ENCODE assay signal across 8 cellular contexts in the genomic region with DNA sequence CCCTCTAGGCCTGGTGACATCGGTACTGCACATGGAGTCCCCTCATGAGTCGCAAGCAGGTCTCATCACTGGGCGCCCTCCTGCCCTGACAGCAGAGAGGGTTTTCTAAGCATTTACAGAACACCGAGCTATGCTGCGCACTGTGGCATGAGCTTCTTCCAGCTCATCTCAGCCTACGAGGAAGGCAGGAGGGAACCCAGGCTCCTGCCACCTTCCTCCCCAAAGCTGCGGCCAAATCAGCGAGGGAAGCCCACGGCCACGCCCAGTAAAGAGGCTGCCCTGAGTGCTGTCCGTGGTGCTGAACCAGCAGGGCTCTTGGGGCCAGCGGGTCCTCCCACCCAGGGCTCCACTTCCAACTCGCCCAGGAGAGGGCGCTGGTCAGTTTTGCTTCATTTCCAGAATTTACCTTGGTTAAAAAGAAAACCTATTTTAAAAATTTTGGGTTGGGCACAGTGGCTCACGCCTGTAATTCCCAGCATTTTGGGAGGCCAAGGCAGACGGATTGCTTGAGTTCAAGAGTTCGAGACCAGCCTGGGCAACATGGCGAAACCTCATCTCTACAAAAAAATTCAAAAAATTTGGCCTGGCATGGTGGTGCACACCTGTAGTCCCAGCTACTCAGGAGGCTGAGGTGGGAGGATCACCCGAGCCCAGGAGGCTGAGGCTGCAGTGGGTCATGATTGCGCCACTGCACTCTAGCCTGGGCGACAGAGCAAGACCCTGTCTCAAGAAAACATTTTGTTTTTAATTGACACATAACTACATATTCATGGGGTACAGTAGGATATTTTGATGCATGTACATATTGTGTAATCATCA. TPM values are rescaled to one million over a fixed set of nuclear protein-coding genes. Genes with fewer than 3 reads are reported as not detected.
A peak's percentile ranks its signal among the peaks of the same experiment; 100 is the strongest.
DNase-seq lines count a peak whose midpoint lies in the region; ATAC-seq and TF ChIP-seq lines count a peak whose summit lies in the region.

No MANE protein-coding gene starts in this region.

- no peak overlapping the region for H3K4me3 Mint-ChIP-seq in neural progenitor cell

- 34 to 56% methylated on average over 13 to 20 of the region's 21 CpGs for WGBS in tibial nerve, 2 donors

- H3K4me2 ChIP-seq in OCI-LY3 (ENCODE audit: low read length) = no peak overlapping the region
- H3K4me2 ChIP-seq in neural progenitor cell = no peak overlapping the region

- H2AFZ ChIP-seq in OCI-LY3 (ENCODE audit: low read depth, low read length) (no peak overlapping the region), neural progenitor cell (replicated peaks) (no peak overlapping the region)

- H3K4me1 ChIP-seq in OCI-LY3 (ENCODE audit: low read length) (no peaks in the 10 kb centered on the region), neural progenitor cell (no peaks in the 10 kb centered on the region), tibial nerve (no peaks in the 10 kb centered on the region)

- no peaks in the 10 kb centered on the region for H3K27me3 Mint-ChIP-seq in neural progenitor cell (ENCODE audit: insufficient read depth, low read depth)

- H3K9me3 ChIP-seq in OCI-LY3 (ENCODE audit: insufficient read depth, low read length) (no peaks in the 10 kb centered on the region), neural progenitor cell (ENCODE audit: low read depth) (no peaks in the 10 kb centered on the region), tibial nerve (no peaks in the 10 kb centered on the region)

- peaks cover 74% of the 10 kb centered on the region for H4K20me1 ChIP-seq in OCI-LY3 (ENCODE audit: insufficient read depth, low read length)
- peaks cover 100% of the 10 kb centered on the region for H4K20me1 ChIP-seq in neural progenitor cell (ENCODE audit: low read depth)

- TF ChIP-seq CTCF in OCI-LY3 (IDR thresholded peaks at IDR 0.05; ENCODE audit: low read depth, low read length) = peak; percentile 88
- TF ChIP-seq CTCF in fibroblast of pulmonary artery (IDR thresholded peaks at IDR 0.05; ENCODE audit: low read length, missing control alignments) = peak; percentile 86
- peak; percentile 97 for TF ChIP-seq CTCF in neural progenitor cell (IDR thresholded peaks at IDR 0.05)
- peak; percentile 45 to 57 (median 52) for TF ChIP-seq CTCF in tibial nerve (IDR thresholded peaks at IDR 0.05)

- no peaks in the 10 kb centered on the region for H3K36me3 ChIP-seq in OCI-LY3 (replicated peaks; ENCODE audit: low read depth, low read length)
- no peaks in the 10 kb centered on the region for H3K36me3 ChIP-seq in neural progenitor cell
- no peaks in the 10 kb centered on the region for H3K36me3 ChIP-seq in tibial nerve

- peaks cover 13% of the 10 kb centered on the region; the same call in 1 of the 2 replicates for H3K79me2 ChIP-seq in OCI-LY3 (ENCODE audit: low read length)
- H3K79me2 ChIP-seq in neural progenitor cell (ENCODE audit: low read depth) = peaks cover 67% of the 10 kb centered on the region

- no peak for TF ChIP-seq POLR2A in tibial nerve (IDR thresholded peaks at IDR 0.05)

- TF ChIP-seq EP300 in tibial nerve (IDR thresholded peaks at IDR 0.05) = no peak

- H3K4me3 ChIP-seq in OCI-LY3 (ENCODE audit: low read length) (no peak overlapping the region), fibroblast of pulmonary artery (replicated peaks; ENCODE audit: low read depth, low read length) (no peak overlapping the region), neural progenitor cell (no peak overlapping the region), tibial nerve (no peak overlapping the region)

- H3K27ac Mint-ChIP-seq in neural progenitor cell = no peak overlapping the region

- H3K36me3 Mint-ChIP-seq in neural progenitor cell = peaks cover 11% of the 10 kb centered on the region

- no peak overlapping the region for H3K27ac ChIP-seq in OCI-LY3 (ENCODE audit: low read length)
- H3K27ac ChIP-seq in neural progenitor cell = no peak overlapping the region
- H3K27ac ChIP-seq in tibial nerve = no peak overlapping the region

- no peaks in the 10 kb centered on the region for H3K27me3 ChIP-seq in OCI-LY3 (ENCODE audit: low read depth, low read length)
- H3K27me3 ChIP-seq in neural progenitor cell = no peaks in the 10 kb centered on the region
- no peaks in the 10 kb centered on the region for H3K27me3 ChIP-seq in tibial nerve

- DNase-seq in AG08395 (ENCODE audit: low spot score) = peak; percentile 94
- DNase-seq in activated T-cell treated with anti-CD3 and anti-CD28 coated beads, Interleukin-2, amount 50 U/mL, for 1 hour = peak; percentile 37
- DNase-seq in fibroblast of pulmonary artery (ENCODE audit: low read depth) = peak; percentile 84
- peak; percentile 97 for DNase-seq in neural progenitor cell (ENCODE audit: low spot score)
- peak; percentile 30 to 67 for DNase-seq in tibial nerve (ENCODE audit: low spot score in 2 of 2)

- ATAC-seq in GM18907 (IDR thresholded peaks at IDR 0.05; ENCODE audit: unreplicated experiment) = peak; percentile 49
- ATAC-seq in GM21367 (IDR thresholded peaks at IDR 0.05; ENCODE audit: unreplicated experiment) = no peak

- H3K9ac ChIP-seq in OCI-LY3 (ENCODE audit: low read length) = no peak overlapping the region
- no peak overlapping the region for H3K9ac ChIP-seq in neural progenitor cell

- no peaks in the 10 kb centered on the region for H3K9me3 Mint-ChIP-seq in neural progenitor cell

- H3K4me1 Mint-ChIP-seq in neural progenitor cell = peaks cover 13% of the 10 kb centered on the region

- peaks cover 13% of the 10 kb centered on the region for H3F3A ChIP-seq in neural progenitor cell (ENCODE audit: low read depth)

RNA-seq across cellular contexts. Expression of a gene that starts 34.2 kb away (rescaled TPM):
- total RNA-seq in neural progenitor cell (ENCODE audit: low replicate concordance) (6.7 and 22.6 TPM in 2 replicates), tibial nerve (1 to 10 TPM in 1 of 4 donors, under 1 TPM in 2, not detected in 1; 0.39 to 4.2 (median 0.90) TPM)

Comparison
In these comparisons a context has a peak if more than half of its experiments do, and no peak if none do; other contexts are left out.
1. DNase-seq: peak in every context shown above with its lines; median percentile 97 in neural progenitor cell; 94 in AG08395; 84 in fibroblast of pulmonary artery; 48 in tibial nerve; 37 in activated T-cell treated with anti-CD3 and anti-CD28 coated beads, Interleukin-2, amount 50 U/mL, for 1 hour.